In genomic region chr1:39776886-39777683, GRCh38 we compare ENCODE assay signal across 17 cellular contexts. TPM values are rescaled to one million over a fixed set of nuclear protein-coding genes. Genes with fewer than 3 reads are reported as not detected.
"Had no signal": no experiment of that assay in that cellular context is flagged by ENCODE, and none has a peak within 500 bp of the region (broad histone marks: within the 10 kb centered on the region; RNA-seq: fewer than 3 reads in every experiment).

No MANE protein-coding gene starts in this region.

- H3K27ac Mint-ChIP-seq: activated CD4-positive, alpha-beta memory T cell treated with anti-CD3 and anti-CD28 coated beads, Interleukin-2, amount 10 ng/mL, durations not matched to agents 7 days and 5 days; activated naive CD4-positive, alpha-beta T cell treated with anti-CD3 and anti-CD28 coated beads, Interleukin-2, amount 50 U/mL, for 24 hours; activated T-cell treated with anti-CD3 and anti-CD28 coated beads, Interleukin-2, amount 50 U/mL, for 24 hours; nephron; progenitor cell of endocrine pancreas; stimulated activated naive CD8-positive, alpha-beta T cell treated with anti-CD3 and anti-CD28 coated beads, Interleukin-15, Interleukin-2, amounts not matched to agents 100 ng/mL and 50 ng/mL, for 24 hours; type B pancreatic cell had no signal

- H3K4me3 ChIP-seq: adrenal gland, right atrium auricular region, suprapubic skin had no signal

- H3K36me3 Mint-ChIP-seq: activated naive CD4-positive, alpha-beta T cell treated with anti-CD3 and anti-CD28 coated beads, Interleukin-2, amount 50 U/mL, for 24 hours; type B pancreatic cell had no signal

- H3K4me1 Mint-ChIP-seq: activated naive CD4-positive, alpha-beta T cell treated with anti-CD3 and anti-CD28 coated beads, Interleukin-2, amount 50 U/mL, for 24 hours; nephron had no signal

- H3K27ac ChIP-seq: adrenal gland, right atrium auricular region, suprapubic skin had no signal

- H3K4me3 Mint-ChIP-seq: activated CD4-positive, alpha-beta memory T cell treated with anti-CD3 and anti-CD28 coated beads, Interleukin-2, amount 10 ng/mL, durations not matched to agents 7 days and 5 days; activated naive CD4-positive, alpha-beta T cell treated with anti-CD3 and anti-CD28 coated beads, Interleukin-2, amount 50 U/mL, for 24 hours; activated T-cell treated with anti-CD3 and anti-CD28 coated beads, Interleukin-2, amount 50 U/mL, for 24 hours; nephron; stimulated activated naive CD8-positive, alpha-beta T cell treated with anti-CD3 and anti-CD28 coated beads, Interleukin-15, Interleukin-2, amounts not matched to agents 100 ng/mL and 50 ng/mL, for 24 hours; type B pancreatic cell had no signal

- H3K9me3 Mint-ChIP-seq: activated CD4-positive, alpha-beta memory T cell treated with anti-CD3 and anti-CD28 coated beads, Interleukin-2, amount 10 ng/mL, durations not matched to agents 7 days and 5 days; activated naive CD4-positive, alpha-beta T cell treated with anti-CD3 and anti-CD28 coated beads, Interleukin-2, amount 50 U/mL, for 24 hours; activated T-cell treated with anti-CD3 and anti-CD28 coated beads, Interleukin-2, amount 50 U/mL, for 24 hours; nephron; stimulated activated naive CD8-positive, alpha-beta T cell treated with anti-CD3 and anti-CD28 coated beads, Interleukin-15, Interleukin-2, amounts not matched to agents 100 ng/mL and 50 ng/mL, for 24 hours; type B pancreatic cell had no signal

- DNase-seq: activated CD4-positive, alpha-beta memory T cell treated with anti-CD3 and anti-CD28 coated beads, Interleukin-2, amount 10 ng/mL, durations not matched to agents 7 days and 5 days; activated CD4-positive, alpha-beta T cell treated with anti-CD3 and anti-CD28 coated beads for 4 hours; activated T-cell treated with anti-CD3 and anti-CD28 coated beads, Interleukin-2, amount 50 U/mL, for 24 hours; adrenal gland; kidney glomerular epithelial cell; left ventricle myocardium superior; mesenchymal stem cell; small intestine had no signal

- ATAC-seq: left ventricle myocardium superior had no signal

- H3K4me1 ChIP-seq: adrenal gland, right atrium auricular region, suprapubic skin had no signal

- H3K36me3 ChIP-seq: adrenal gland, right atrium auricular region, suprapubic skin had no signal

- H3K27me3 Mint-ChIP-seq: activated CD4-positive, alpha-beta memory T cell treated with anti-CD3 and anti-CD28 coated beads, Interleukin-2, amount 10 ng/mL, durations not matched to agents 7 days and 5 days; activated naive CD4-positive, alpha-beta T cell treated with anti-CD3 and anti-CD28 coated beads, Interleukin-2, amount 50 U/mL, for 24 hours; activated T-cell treated with anti-CD3 and anti-CD28 coated beads, Interleukin-2, amount 50 U/mL, for 24 hours had no signal

- H3K9me3 ChIP-seq: adrenal gland, right atrium auricular region, suprapubic skin had no signal

- H3K27me3 ChIP-seq: adrenal gland, right atrium auricular region, suprapubic skin had no signal

RNA-seq across cellular contexts. Expression of gene OXCT2, which starts 5.9 kb away (rescaled TPM):
- total RNA-seq: progenitor cell of endocrine pancreas; T-helper 1 cell treated with Interleukin-12 subunit alpha and Interleukin-12 subunit beta and Interleukin-4 antibody, amounts not matched to agents 30 ng/mL and 1 ng/mL, for 36 hours had no signal

RNA-seq across cellular contexts. Expression of gene BMP8B, which starts 11.6 kb away (rescaled TPM):
- total RNA-seq: glomerular endothelial cell had no signal
